26 cellular contexts compared by ENCODE assay signal in genomic region chr20:34495307-34495706, GRCh38.
"Had no signal": no experiment of that assay in that cellular context is flagged by ENCODE, and none has a peak within 500 bp of the region (broad histone marks: within the 10 kb centered on the region; RNA-seq: fewer than 3 reads in every experiment).

No MANE protein-coding gene starts in this region.

- H3K27ac ChIP-seq: adrenal gland, breast epithelium, VCaP had no signal

- H3K4me3 ChIP-seq: adrenal gland, breast epithelium had no signal

- H3K27ac Mint-ChIP-seq: activated CD4-positive, alpha-beta memory T cell treated with anti-CD3 and anti-CD28 coated beads for 36 hours; activated CD4-positive, alpha-beta T cell treated with anti-CD3 and anti-CD28 coated beads, Interleukin-2, amount 10 ng/mL, durations not matched to agents 7 days and 5 days; activated naive CD8-positive, alpha-beta T cell treated with anti-CD3 and anti-CD28 coated beads for 36 hours; activated T-helper 17 cell treated with anti-CD3 and anti-CD28 coated beads, Interleukin-2, amount 50 U/mL, for 72 hours had no signal

- H3K4me1 Mint-ChIP-seq: activated naive CD4-positive, alpha-beta T cell treated with anti-CD3 and anti-CD28 coated beads, Interleukin-2, amount 10 ng/mL, durations not matched to agents 7 days and 5 days had no signal

- H3K9me3 Mint-ChIP-seq: activated T-helper 17 cell treated with anti-CD3 and anti-CD28 coated beads, Interleukin-2, amount 50 U/mL, for 72 hours had no signal

- H3K27me3 Mint-ChIP-seq: activated CD4-positive, alpha-beta memory T cell treated with anti-CD3 and anti-CD28 coated beads for 36 hours; activated CD4-positive, alpha-beta T cell treated with anti-CD3 and anti-CD28 coated beads, Interleukin-2, amount 10 ng/mL, durations not matched to agents 7 days and 5 days; activated naive CD4-positive, alpha-beta T cell treated with anti-CD3 and anti-CD28 coated beads, Interleukin-2, amount 10 ng/mL, durations not matched to agents 7 days and 5 days; activated naive CD8-positive, alpha-beta T cell treated with anti-CD3 and anti-CD28 coated beads for 36 hours; activated T-helper 17 cell treated with anti-CD3 and anti-CD28 coated beads, Interleukin-2, amount 50 U/mL, for 72 hours; T-cell had no signal

- H3K4me1 ChIP-seq: adrenal gland, breast epithelium had no signal

- H3K4me3 Mint-ChIP-seq: activated CD4-positive, alpha-beta memory T cell treated with anti-CD3 and anti-CD28 coated beads for 36 hours; activated CD4-positive, alpha-beta T cell treated with anti-CD3 and anti-CD28 coated beads, Interleukin-2, amount 10 ng/mL, durations not matched to agents 7 days and 5 days; activated naive CD4-positive, alpha-beta T cell treated with anti-CD3 and anti-CD28 coated beads, Interleukin-2, amount 10 ng/mL, durations not matched to agents 7 days and 5 days; activated naive CD8-positive, alpha-beta T cell treated with anti-CD3 and anti-CD28 coated beads for 36 hours; activated T-cell treated with anti-CD3 and anti-CD28 coated beads, Interleukin-2, amount 50 U/mL, for 4 hours; activated T-helper 17 cell treated with anti-CD3 and anti-CD28 coated beads, Interleukin-2, amount 50 U/mL, for 72 hours; T-cell had no signal

- ATAC-seq: activated T-cell treated with anti-CD3 and anti-CD28 coated beads, Interleukin-2, amount 50 U/mL, for 4 hours; activated T-helper 17 cell treated with anti-CD3 and anti-CD28 coated beads, Interleukin-2, amount 50 U/mL, for 72 hours; T-cell had no signal

- H3K9me3 ChIP-seq: adrenal gland had no signal

- H3K36me3 ChIP-seq: breast epithelium had no signal

- DNase-seq: activated CD4-positive, alpha-beta memory T cell treated with anti-CD3 and anti-CD28 coated beads for 36 hours; activated CD4-positive, alpha-beta T cell treated with anti-CD3 and anti-CD28 coated beads, Interleukin-2, amount 10 ng/mL, durations not matched to agents 7 days and 5 days; activated CD4-positive, CD25-positive, alpha-beta regulatory T cell; activated CD8-positive, alpha-beta memory T cell treated with anti-CD3 and anti-CD28 coated beads for 24 hours; activated gamma-delta T cell; activated naive CD4-positive, alpha-beta T cell treated with anti-CD3 and anti-CD28 coated beads, Interleukin-2, amount 10 ng/mL, durations not matched to agents 7 days and 5 days; activated naive CD8-positive, alpha-beta T cell treated with anti-CD3 and anti-CD28 coated beads for 36 hours; activated T-cell treated with anti-CD3 and anti-CD28 coated beads, Interleukin-2, amount 50 U/mL, for 4 hours; adrenal gland; aorta; caudate nucleus; KG1; NCI-H1092; NCI-H1417; NCI-H1930; NCI-H345; NCI-H510A; NCI-H526 treated with DMSO at 0.1 percent for 48 hours; NCI-H82; SIG-M5; T-cell; T-helper 2 cell; T1000 had no signal

- H3K27me3 ChIP-seq: adrenal gland, breast epithelium had no signal
